ENCODE assay signal across 8 cellular contexts in the genomic region with DNA sequence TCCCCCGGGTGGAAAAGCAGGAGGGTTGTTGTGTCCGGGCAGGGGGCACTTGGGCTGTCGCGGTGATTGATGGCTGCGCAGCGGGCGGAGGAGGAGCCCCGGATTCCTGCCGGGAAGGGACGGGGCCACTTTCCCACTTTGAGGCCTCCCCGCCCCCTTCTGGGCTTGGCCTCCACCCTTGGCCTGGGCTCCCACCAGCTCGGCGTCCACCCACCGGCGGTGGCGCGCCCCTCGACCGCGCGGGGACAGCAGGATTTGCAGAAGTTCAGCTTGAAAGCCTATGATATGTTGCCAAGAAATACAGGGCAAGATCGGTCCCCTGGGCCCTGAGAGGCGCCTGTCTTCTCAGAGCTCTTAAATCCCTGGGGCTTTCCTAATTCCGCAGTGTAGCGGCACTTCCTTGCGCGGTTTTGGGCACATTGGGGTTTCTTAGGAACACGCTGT. TPM values are rescaled to one million over a fixed set of nuclear protein-coding genes. Genes with fewer than 3 reads are reported as not detected.
DNase-seq lines count a peak whose midpoint lies in the region; ATAC-seq and TF ChIP-seq lines count a peak whose summit lies in the region.

No MANE protein-coding gene starts in this region.

- peaks cover 54% of the 10 kb centered on the region for H3K4me1 Mint-ChIP-seq in HFFc6 (ENCODE audit: low read depth)

- peak overlapping the region; percentile 73 for H3K27ac Mint-ChIP-seq in HFFc6

- H3K9me3 Mint-ChIP-seq in HFFc6: no peaks in the 10 kb centered on the region

- no peak for ATAC-seq in GM21529 (IDR thresholded peaks at IDR 0.05; ENCODE audit: unreplicated experiment)

- peak overlapping the region; percentile 96 for H3K4me3 Mint-ChIP-seq in HFFc6

- DNase-seq in HFFc6: no peak
- peak in 43 of 58 donors; percentile 7 to 78 (median 40) for DNase-seq in anterior cingulate cortex (lab: John Stamatoyannopoulos, UW)
- DNase-seq in hippocampal formation (lab: John Stamatoyannopoulos, UW): peak; percentile 44 to 55
- peak; percentile 56 for DNase-seq in renal cortical epithelial cell (ENCODE audit: low read depth)
- no peak for DNase-seq in NCI-H526 (lab: John Stamatoyannopoulos, UW)
- no peak for DNase-seq in AML-193 (lab: John Stamatoyannopoulos, UW)
- DNase-seq in HUDEP-2 (lab: John Stamatoyannopoulos, UW; ENCODE audit: unreplicated experiment in 76 of 76): no peak

- TF ChIP-seq CTCF in HFFc6 (IDR thresholded peaks at IDR 0.05): no peak

- H3K27me3 Mint-ChIP-seq in HFFc6 (ENCODE audit: insufficient read depth): 0 out of 2 replicates have a peak, but pooled peaks cover under 1% of the 10 kb centered on the region

- H3K36me3 Mint-ChIP-seq in HFFc6 (ENCODE audit: low read depth): peaks cover 9% of the 10 kb centered on the region

RNA-seq across cellular contexts. Expression of gene RIN2, which starts 0.9 kb away (rescaled TPM):
- total RNA-seq in HFFc6 (2021; fragmentation: NEBNext Ultra II Directional; extraction: Animal tissue kit (Norgen Biotek cat#: 25700)): 10 to 100 TPM; 41.0 to 44.0 (median 43.5) TPM
- 56.1 and 80.6 TPM in 2 replicates for total RNA-seq in renal cortical epithelial cell

Comparison
In these comparisons a context has a peak if more than half of its experiments do, and no peak if none do; other contexts are left out.
1. DNase-seq: peak in anterior cingulate cortex (43 of 58), hippocampal formation (2 of 2) and renal cortical epithelial cell (single experiment); none in HFFc6 (single experiment), NCI-H526 (0 of 2), AML-193 (0 of 2) and HUDEP-2 (0 of 76).